In genomic region chr12:46332260-46332659, GRCh38 we compare ENCODE assay signal across 1 cellular context.
TF ChIP-seq lines count a peak whose summit lies in the region.

No MANE protein-coding gene starts in this region.

TF ChIP-seq in HepG2, 621 proteins besides CTCF, POLR2A, EP300 and RAD21 (continued from another document):
- TF ChIP-seq PRDM15 (CRISPR knock-in tag; IDR thresholded peaks at IDR 0.05) (no peak), NFRKB (IDR thresholded peaks at IDR 0.05) (no peak), ZNF407 (CRISPR knock-in tag; IDR thresholded peaks at IDR 0.05; ENCODE audit: not compliant biosample characterization) (no peak), ATF3 (CRISPR knock-in tag; IDR thresholded peaks at IDR 0.05) (no peak), ZNF143 (CRISPR knock-in tag; IDR thresholded peaks at IDR 0.05) (no peak), TMF1 (CRISPR knock-in tag; IDR thresholded peaks at IDR 0.05; ENCODE audit: low read depth) (no peak), MXD1 (CRISPR knock-in tag; IDR thresholded peaks at IDR 0.05) (no peak)
TF ChIP-seq in HepG2: peak in this region for 0.
